In genomic region chr12:89364058-89364457, GRCh38 we compare ENCODE assay signal across 19 cellular contexts.
"Had no signal": no experiment of that assay in that cellular context is flagged by ENCODE, and none has a peak within 500 bp of the region (broad histone marks: within the 10 kb centered on the region; RNA-seq: fewer than 3 reads in every experiment).

No MANE protein-coding gene starts in this region.

- ATAC-seq: gastrocnemius medialis; left colon; naive thymus-derived CD8-positive, alpha-beta T cell; right lobe of liver; stimulated activated naive B cell treated with anti-CD40 and anti-IgM and Interleukin-4, amounts not matched to agents 10 μg/mL and 1 μg/mL and 100 μg/mL, for 72 hours; upper lobe of right lung had no signal

- DNase-seq: dorsolateral prefrontal cortex; effector CD4-positive, alpha-beta T cell; endodermal cell; foreskin fibroblast; gastrocnemius medialis; head of caudate nucleus; hippocampal formation; left colon; naive thymus-derived CD8-positive, alpha-beta T cell; nephron progenitor cell; nucleus accumbens; right lobe of liver; small intestine; stimulated activated CD4-positive, alpha-beta T cell treated with anti-CD3 and anti-CD28 coated beads, Interleukin-15, amount 100 ng/mL, for 24 hours; stimulated activated CD4-positive, alpha-beta T cell treated with anti-CD3 and anti-CD28 coated beads, Interleukin-2, amount 100 ng/mL, for 48 hours; stimulated activated naive B cell treated with anti-CD40 and anti-IgM and Interleukin-4, amounts not matched to agents 10 μg/mL and 1 μg/mL and 100 μg/mL, for 72 hours; transverse colon; upper lobe of right lung; uterus had no signal
